32 cellular contexts compared by ENCODE assay signal in the genomic region with DNA sequence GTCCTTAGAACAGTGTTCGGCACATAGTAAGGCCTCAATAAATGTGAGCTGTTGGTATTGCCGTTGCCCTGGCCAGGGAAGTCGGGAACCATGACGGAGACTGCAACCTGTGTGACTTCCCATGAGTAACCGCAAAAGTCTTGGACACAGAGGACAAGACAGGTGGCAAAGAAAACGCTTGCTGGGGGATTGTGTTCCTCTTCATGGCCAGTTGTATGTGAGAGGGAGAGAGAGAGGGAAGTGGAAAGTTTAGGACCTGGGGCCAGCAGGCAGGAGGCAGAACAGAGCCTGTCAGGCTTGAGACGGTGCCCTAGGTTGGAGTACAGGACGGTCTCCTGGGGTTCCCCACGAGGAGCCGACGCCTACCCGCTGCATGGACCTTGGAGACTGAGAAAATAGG.
"Had no signal": no experiment of that assay in that cellular context is flagged by ENCODE, and none has a peak within 500 bp of the region (broad histone marks: within the 10 kb centered on the region; RNA-seq: fewer than 3 reads in every experiment).

No MANE protein-coding gene starts in this region.

- H3K4me1 ChIP-seq: Peyer's patch, SJSA1 had no signal

- H3K4me3 ChIP-seq: Peyer's patch, SJSA1 had no signal

- H3K4me1 Mint-ChIP-seq: activated CD4-positive, alpha-beta T cell treated with anti-CD3 and anti-CD28 coated beads, Interleukin-2, amount 10 ng/mL, durations not matched to agents 24 days and 14 days; activated naive CD8-positive, alpha-beta T cell treated with anti-CD3 and anti-CD28 coated beads for 36 hours; central memory CD8-positive, alpha-beta T cell had no signal

- H3K27me3 ChIP-seq: brain microvascular endothelial cell, Peyer's patch, SJSA1 had no signal

- DNase-seq: activated CD4-positive, alpha-beta T cell treated with anti-CD3 and anti-CD28 coated beads, Interleukin-2, amount 10 ng/mL, durations not matched to agents 24 days and 14 days; activated CD4-positive, alpha-beta T cell treated with anti-CD3 and anti-CD28 coated beads, Interleukin-2, amount 50 U/mL, for 4 hours; activated CD8-positive, alpha-beta T cell treated with anti-CD3 and anti-CD28 coated beads for 36 hours; activated naive CD4-positive, alpha-beta T cell; activated naive CD4-positive, alpha-beta T cell treated with anti-CD3 and anti-CD28 coated beads, Interleukin-2, amount 50 U/mL, for 16 hours; activated naive CD8-positive, alpha-beta T cell treated with anti-CD3 and anti-CD28 coated beads for 36 hours; activated T-cell treated with anti-CD3 and anti-CD28 coated beads, Interleukin-2, amount 50 U/mL, for 1 hour; amniotic stem cell; brain microvascular endothelial cell; MM.1S; MV-4-11; NCI-H1092; NCI-H1436 treated with DMSO at 0.1 percent for 48 hours; NCI-H1694 treated with DMSO at 0.1 percent for 48 hours; NCI-H2029; NCI-H2171; NCI-H510A; NCI-H526; NCI-H748 treated with DMSO at 0.1 percent for 48 hours; NK-92 treated with Interleukin-12 subunit alpha and Interleukin-12 subunit beta, amount 100 ng/mL, for 24 hours; PC-3; RPMI8226; SHP77 treated with DMSO at 0.1 percent for 48 hours; SK-N-SH had no signal

- FAIRE-seq: TTC549 had no signal

- H3K27ac Mint-ChIP-seq: activated CD4-positive, alpha-beta T cell treated with anti-CD3 and anti-CD28 coated beads, Interleukin-2, amount 10 ng/mL, durations not matched to agents 24 days and 14 days; activated CD8-positive, alpha-beta T cell treated with anti-CD3 and anti-CD28 coated beads for 36 hours; activated naive CD8-positive, alpha-beta T cell treated with anti-CD3 and anti-CD28 coated beads for 36 hours; activated T-helper 1 cell treated with anti-CD3 and anti-CD28 coated beads, Interleukin-12 subunit alpha, Interleukin-12 subunit beta, Interleukin-2, Interleukin-4 antibody, amounts not matched to agents 30 ng/mL and 10 ng/mL and 1 ng/mL, durations not matched to agents 14 hours and 24 hours and 36 hours; T-helper 1 cell treated with Interleukin-12 subunit alpha and Interleukin-12 subunit beta and Interleukin-4 antibody, amounts not matched to agents 30 μg/mL and 1 μg/mL, for 36 hours; T-helper 2 cell treated with Interferon-gamma antibody and Interleukin-4, amounts not matched to agents 5 μg/mL and 100 μg/mL, for 36 hours had no signal

- H3K9me3 ChIP-seq: Peyer's patch, SJSA1, SK-N-SH had no signal

- H3K9ac ChIP-seq: KMS-11, SK-N-SH had no signal

- H3K27me3 Mint-ChIP-seq: activated CD4-positive, alpha-beta T cell treated with anti-CD3 and anti-CD28 coated beads, Interleukin-2, amount 10 ng/mL, durations not matched to agents 24 days and 14 days; activated CD8-positive, alpha-beta T cell treated with anti-CD3 and anti-CD28 coated beads for 36 hours had no signal

- H3K36me3 ChIP-seq: brain microvascular endothelial cell, Peyer's patch, SJSA1 had no signal

- H3K4me3 Mint-ChIP-seq: activated CD4-positive, alpha-beta T cell treated with anti-CD3 and anti-CD28 coated beads, Interleukin-2, amount 10 ng/mL, durations not matched to agents 24 days and 14 days; activated CD8-positive, alpha-beta T cell treated with anti-CD3 and anti-CD28 coated beads for 36 hours; activated naive CD8-positive, alpha-beta T cell treated with anti-CD3 and anti-CD28 coated beads for 36 hours; activated T-helper 1 cell treated with anti-CD3 and anti-CD28 coated beads, Interleukin-12 subunit alpha, Interleukin-12 subunit beta, Interleukin-2, Interleukin-4 antibody, amounts not matched to agents 30 ng/mL and 10 ng/mL and 1 ng/mL, durations not matched to agents 14 hours and 24 hours and 36 hours; central memory CD8-positive, alpha-beta T cell; T-helper 1 cell treated with Interleukin-12 subunit alpha and Interleukin-12 subunit beta and Interleukin-4 antibody, amounts not matched to agents 30 μg/mL and 1 μg/mL, for 36 hours; T-helper 2 cell treated with Interferon-gamma antibody and Interleukin-4, amounts not matched to agents 5 μg/mL and 100 μg/mL, for 36 hours had no signal

- H3K27ac ChIP-seq: brain microvascular endothelial cell, KMS-11, Peyer's patch, SJSA1 had no signal

- H3K4me2 ChIP-seq: KMS-11, SK-N-SH had no signal

- ATAC-seq: activated CD8-positive, alpha-beta T cell treated with anti-CD3 and anti-CD28 coated beads for 36 hours; PC-3 had no signal

- H3K36me3 Mint-ChIP-seq: activated naive CD8-positive, alpha-beta T cell treated with anti-CD3 and anti-CD28 coated beads for 36 hours had no signal

- H3K9me3 Mint-ChIP-seq: activated CD4-positive, alpha-beta T cell treated with anti-CD3 and anti-CD28 coated beads, Interleukin-2, amount 10 ng/mL, durations not matched to agents 24 days and 14 days; activated CD8-positive, alpha-beta T cell treated with anti-CD3 and anti-CD28 coated beads for 36 hours; activated naive CD8-positive, alpha-beta T cell treated with anti-CD3 and anti-CD28 coated beads for 36 hours; activated T-helper 1 cell treated with anti-CD3 and anti-CD28 coated beads, Interleukin-12 subunit alpha, Interleukin-12 subunit beta, Interleukin-2, Interleukin-4 antibody, amounts not matched to agents 30 ng/mL and 10 ng/mL and 1 ng/mL, durations not matched to agents 14 hours and 24 hours and 36 hours; central memory CD8-positive, alpha-beta T cell; T-helper 1 cell treated with Interleukin-12 subunit alpha and Interleukin-12 subunit beta and Interleukin-4 antibody, amounts not matched to agents 30 μg/mL and 1 μg/mL, for 36 hours; T-helper 2 cell treated with Interferon-gamma antibody and Interleukin-4, amounts not matched to agents 5 μg/mL and 100 μg/mL, for 36 hours had no signal
